Comparison of ENCODE assay signal across 19 cellular contexts in the genomic region with DNA sequence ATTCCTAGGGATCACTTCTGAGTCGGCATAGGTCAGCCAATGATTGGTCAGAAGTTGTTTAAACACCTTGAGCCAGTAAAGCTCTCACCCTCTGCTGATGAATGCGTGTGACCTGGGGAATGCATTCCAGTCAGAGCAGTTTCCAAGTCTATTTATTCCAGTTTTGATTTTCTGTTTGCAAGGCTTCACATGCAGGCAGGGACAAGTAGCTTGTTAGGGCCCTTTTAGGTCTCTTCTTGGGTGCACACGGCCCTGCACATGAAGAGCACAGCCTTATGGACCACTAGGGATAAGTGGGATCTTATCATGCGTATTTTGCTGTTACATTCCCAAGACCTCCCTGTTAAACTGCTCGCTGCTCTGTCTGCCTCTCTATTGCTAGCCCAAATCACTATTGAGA. TPM values are rescaled to one million over a fixed set of nuclear protein-coding genes. Genes with fewer than 3 reads are reported as not detected.
A peak's percentile ranks its signal among the peaks of the same experiment; 100 is the strongest.
DNase-seq lines count a peak whose midpoint lies in the region; ATAC-seq, FAIRE-seq and TF ChIP-seq lines count a peak whose summit lies in the region.
"Had no signal": no experiment of that assay in that cellular context is flagged by ENCODE, and none has a peak within 500 bp of the region (broad histone marks: within the 10 kb centered on the region; RNA-seq: fewer than 3 reads in every experiment).

No MANE protein-coding gene starts in this region.

- H3K4me1 Mint-ChIP-seq in endodermal cell (peaks cover 24% of the 10 kb centered on the region), nephron (peaks cover 25% of the 10 kb centered on the region)
- H3K4me1 Mint-ChIP-seq: CD4-positive, alpha-beta memory T cell had no signal

- H3K27me3 ChIP-seq in HUES48 (ENCODE audit: control insufficient read depth, insufficient read depth, low read length): no peaks in the 10 kb centered on the region
- no peaks in the 10 kb centered on the region for H3K27me3 ChIP-seq in endodermal cell (ENCODE audit: control insufficient read depth, insufficient read depth, low read length, poor library complexity, severe bottlenecking)
- no peaks in the 10 kb centered on the region for H3K27me3 ChIP-seq in brain microvascular endothelial cell (replicated peaks)

- peak overlapping the region; percentile 69 for H3K27ac Mint-ChIP-seq in endodermal cell
- H3K27ac Mint-ChIP-seq in nephron: peak overlapping the region; percentile 18 to 56 (median 29)
- H3K27ac Mint-ChIP-seq: stimulated activated naive CD8-positive, alpha-beta T cell treated with anti-CD3 and anti-CD28 coated beads, Interleukin-15, Interleukin-2, amounts not matched to agents 100 ng/mL and 50 ng/mL, for 24 hours had no signal

- intact Hi-C loops in mucosa of descending colon (cut with DNase I, micrococcal nuclease): no loop called here

- H3K4me3 ChIP-seq in HUES48 (ENCODE audit: low read depth, low read length): no peak overlapping the region
- no peak overlapping the region for H3K4me3 ChIP-seq in endodermal cell (ENCODE audit: low read length)
- H3K4me3 ChIP-seq in mucosa of descending colon: no peak overlapping the region
- H3K4me3 ChIP-seq in brain microvascular endothelial cell (ENCODE audit: low read depth, low read length): no peak overlapping the region

- H3K9ac ChIP-seq in HUES48 (ENCODE audit: low read depth, low read length) (no peak overlapping the region), endodermal cell (ENCODE audit: extremely low read depth, low read length, poor library complexity, severe bottlenecking) (no peak overlapping the region)

- H3K4me1 ChIP-seq in HUES48 (ENCODE audit: control insufficient read depth, insufficient read depth, low read length) (peaks cover 32% of the 10 kb centered on the region), endodermal cell (ENCODE audit: control insufficient read depth, insufficient read depth, low read length) (no peaks in the 10 kb centered on the region), mucosa of descending colon (ENCODE audit: low read depth) (no peaks in the 10 kb centered on the region)

- H3K9me3 ChIP-seq in HUES48 (ENCODE audit: control insufficient read depth, insufficient read depth, low read length): no peaks in the 10 kb centered on the region
- no peaks in the 10 kb centered on the region for H3K9me3 ChIP-seq in endodermal cell (ENCODE audit: control insufficient read depth, low read length)
- no peaks in the 10 kb centered on the region for H3K9me3 ChIP-seq in mucosa of descending colon

- H3K27me3 Mint-ChIP-seq in endodermal cell (ENCODE audit: insufficient read depth) (no peaks in the 10 kb centered on the region), nephron (ENCODE audit: low read depth) (no peaks in the 10 kb centered on the region)
- H3K27me3 Mint-ChIP-seq: CD4-positive, alpha-beta memory T cell; stimulated activated naive CD8-positive, alpha-beta T cell treated with anti-CD3 and anti-CD28 coated beads, Interleukin-15, Interleukin-2, amounts not matched to agents 100 ng/mL and 50 ng/mL, for 24 hours had no signal

- H3K36me3 Mint-ChIP-seq in endodermal cell (ENCODE audit: low read depth) (peaks cover 1% of the 10 kb centered on the region), nephron (ENCODE audit: low read depth) (peaks cover 20% of the 10 kb centered on the region)

- H3K36me3 ChIP-seq in HUES48 (ENCODE audit: control insufficient read depth, insufficient read depth, low read length): 0 out of 2 replicates have a peak, but pooled peaks cover 3% of the 10 kb centered on the region
- no peaks in the 10 kb centered on the region for H3K36me3 ChIP-seq in endodermal cell (ENCODE audit: control insufficient read depth, insufficient read depth, low read length)
- H3K36me3 ChIP-seq in mucosa of descending colon (ENCODE audit: low read depth): no peaks in the 10 kb centered on the region
- H3K36me3 ChIP-seq in brain microvascular endothelial cell (replicated peaks): no peaks in the 10 kb centered on the region

- H3K4me3 Mint-ChIP-seq in endodermal cell (no peak overlapping the region), nephron (no peak overlapping the region)
- H3K4me3 Mint-ChIP-seq: CD4-positive, alpha-beta memory T cell; stimulated activated naive CD8-positive, alpha-beta T cell treated with anti-CD3 and anti-CD28 coated beads, Interleukin-15, Interleukin-2, amounts not matched to agents 100 ng/mL and 50 ng/mL, for 24 hours had no signal

- H3K9me3 Mint-ChIP-seq in endodermal cell: no peaks in the 10 kb centered on the region
- H3K9me3 Mint-ChIP-seq in nephron: no peaks in the 10 kb centered on the region
- H3K9me3 Mint-ChIP-seq: CD4-positive, alpha-beta memory T cell; stimulated activated naive CD8-positive, alpha-beta T cell treated with anti-CD3 and anti-CD28 coated beads, Interleukin-15, Interleukin-2, amounts not matched to agents 100 ng/mL and 50 ng/mL, for 24 hours had no signal

- H3K27ac ChIP-seq in HUES48 (ENCODE audit: low read depth, low read length) (peak overlapping the region; percentile 54), endodermal cell (ENCODE audit: low read depth, low read length) (no peak overlapping the region), brain microvascular endothelial cell (no peak overlapping the region)

- peak; percentile 6 for FAIRE-seq in D721Med (lab: Jason Lieb, UNC)
- FAIRE-seq: colon, TTC549 had no signal

- in situ Hi-C loops in brain microvascular endothelial cell (cut with HindIII; ENCODE audit: low pct_ligation_motif_present, low sequenced_read_pairs): no loop called here

- DNase-seq in D721Med (ENCODE audit: insufficient read length, low spot score) (no peak), endodermal cell (peak; percentile 63), GOT3 (lab: John Stamatoyannopoulos, UW) (no peak), mucosa of descending colon (no peak), brain microvascular endothelial cell (no peak)
- DNase-seq: activated CD4-positive, alpha-beta T cell treated with anti-CD3 and anti-CD28 coated beads for 48 hours; activated effector memory CD4-positive, alpha-beta T cell treated with anti-CD3 and anti-CD28 coated beads, Interleukin-2, amount 50 U/mL, for 16 hours; CD4-positive, alpha-beta memory T cell; midbrain; NCI-H1436; NK-92 treated with Interleukin-12 subunit alpha and Interleukin-12 subunit beta, amount 100 ng/mL, for 24 hours; RPMI8226; stimulated activated CD4-positive, alpha-beta T cell treated with anti-CD3 and anti-CD28 coated beads, Interleukin-1b, Interleukin-23, amount 100 ng/mL, for 48 hours had no signal

- TF ChIP-seq CTCF in D721Med (IDR thresholded peaks at IDR 0.05; ENCODE audit: insufficient read depth, missing control alignments): no peak
- no peak for TF ChIP-seq CTCF in endodermal cell (conservative IDR thresholded peaks at IDR 0.05)
- TF ChIP-seq CTCF in nephron (IDR thresholded peaks at IDR 0.05; ENCODE audit: unreplicated experiment in 3 of 3): no peak
- no peak for TF ChIP-seq CTCF in mucosa of descending colon (IDR thresholded peaks at IDR 0.05)
- no peak for TF ChIP-seq CTCF in brain microvascular endothelial cell (IDR thresholded peaks at IDR 0.05; ENCODE audit: low read depth, low read length, missing control alignments)

- ATAC-seq in GM21529 (IDR thresholded peaks at IDR 0.05; ENCODE audit: unreplicated experiment) (no peak), mucosa of descending colon (no peak)

- WGBS in endodermal cell (ENCODE audit: insufficient coverage in 1 of 2, insufficient read length in 1 of 2), 2 experiments: 86 to 96% methylated on average over 3 to 5 of the region's 5 CpGs

RNA-seq across cellular contexts. Expression of gene KLHL15, which starts 46.9 kb away (rescaled TPM):
- total RNA-seq in endodermal cell (10 to 100 TPM; 11.4 to 15.5 TPM), mucosa of descending colon (1 to 10 TPM; 3.3 to 9.7 (median 3.4) TPM)
- polyA plus RNA-seq in endodermal cell (2013, experiment 1 of 2): 7.8 TPM
- polyA plus RNA-seq in endodermal cell (2013, experiment 2 of 2): 7.5 TPM
